11 cellular contexts compared by ENCODE assay signal in genomic region chr9:27407966-27408365, GRCh38.
A peak's percentile ranks its signal among the peaks of the same experiment; 100 is the strongest.
DNase-seq lines count a peak whose midpoint lies in the region; TF ChIP-seq lines count a peak whose summit lies in the region.
"Had no signal": no experiment of that assay in that cellular context is flagged by ENCODE, and none has a peak within 500 bp of the region (broad histone marks: within the 10 kb centered on the region; RNA-seq: fewer than 3 reads in every experiment).

No MANE protein-coding gene starts in this region.

- no peaks in the 10 kb centered on the region for H3K9me2 ChIP-seq in hepatocyte (replicated peaks; ENCODE audit: insufficient read depth)

- H3K4me3 ChIP-seq in hepatocyte (no peak overlapping the region), skin epidermis (no peak overlapping the region)
- no peak overlapping the region for H3K4me3 ChIP-seq in CD4-positive, alpha-beta memory T cell (ENCODE audit: low read length in 2 of 2)

- intact Hi-C loops in CD4-positive, alpha-beta memory T cell (cut with micrococcal nuclease), result no loop called here

- CTCF ChIA-PET in activated CD4-positive, alpha-beta memory T cell treated with anti-CD3 and anti-CD28 coated beads, Interleukin-2, amount 10 ng/mL, durations not matched to agents 7 days and 5 days (lab: Charles Lee), result no interaction called here
- CTCF ChIA-PET in CD4-positive, alpha-beta memory T cell (lab: Charles Lee; ENCODE audit: partially characterized antibody), result no interaction called here

- H3K4me2 ChIP-seq in hepatocyte, result peak overlapping the region; percentile 29

- TF ChIP-seq CTCF in hepatocyte (IDR thresholded peaks at IDR 0.05; ENCODE audit: poor library complexity), result no peak

- no peak overlapping the region for H3K4me3 Mint-ChIP-seq in activated CD4-positive, alpha-beta memory T cell treated with anti-CD3 and anti-CD28 coated beads, Interleukin-2, amount 10 ng/mL, durations not matched to agents 7 days and 5 days
- no peak overlapping the region for H3K4me3 Mint-ChIP-seq in CD4-positive, alpha-beta memory T cell
- H3K4me3 Mint-ChIP-seq: stimulated activated effector memory CD8-positive, alpha-beta T cell treated with anti-CD3 and anti-CD28 coated beads, Interleukin-12 subunit alpha, Interleukin-12 subunit beta, amount 100 ng/mL, for 72 hours had no signal

- no peaks in the 10 kb centered on the region for H4K20me1 ChIP-seq in hepatocyte (ENCODE audit: insufficient read depth, poor library complexity, severe bottlenecking)

- peaks cover 74% of the 10 kb centered on the region for H3K79me2 ChIP-seq in hepatocyte

- 54% methylated on average over 5 of the region's 5 CpGs for WGBS in hepatocyte (ENCODE audit: low lambda C conversion rate, missing lambda C conversion rate)

- no peaks in the 10 kb centered on the region for H3K9me3 ChIP-seq in hepatocyte (ENCODE audit: low read depth)
- no peaks in the 10 kb centered on the region for H3K9me3 ChIP-seq in CD4-positive, alpha-beta memory T cell (ENCODE audit: control insufficient read depth in 1 of 2, low read length in 2 of 2)
- H3K9me3 ChIP-seq: Caco-2 had no signal

- H3K27me3 Mint-ChIP-seq in activated CD4-positive, alpha-beta memory T cell treated with anti-CD3 and anti-CD28 coated beads, Interleukin-2, amount 10 ng/mL, durations not matched to agents 7 days and 5 days, result peaks cover 7% of the 10 kb centered on the region
- peaks cover 0 to 4% of the 10 kb centered on the region in 2 donors for H3K27me3 Mint-ChIP-seq in CD4-positive, alpha-beta memory T cell

- H3K4me1 Mint-ChIP-seq in activated CD4-positive, alpha-beta memory T cell treated with anti-CD3 and anti-CD28 coated beads, Interleukin-2, amount 10 ng/mL, durations not matched to agents 7 days and 5 days, result no peaks in the 10 kb centered on the region
- no peaks in the 10 kb centered on the region for H3K4me1 Mint-ChIP-seq in CD4-positive, alpha-beta memory T cell
- H3K4me1 Mint-ChIP-seq: stimulated activated effector memory CD8-positive, alpha-beta T cell treated with anti-CD3 and anti-CD28 coated beads, Interleukin-12 subunit alpha, Interleukin-12 subunit beta, amount 100 ng/mL, for 72 hours had no signal

- H3K27ac ChIP-seq in hepatocyte, result peak overlapping the region; percentile 37
- H3K27ac ChIP-seq in skin epidermis, result peak overlapping the region in 11 of 21 experiments; percentile 5 to 81 (median 30)
- no peak overlapping the region for H3K27ac ChIP-seq in CD4-positive, alpha-beta memory T cell (ENCODE audit: low read depth, low read length)

- no peaks in the 10 kb centered on the region for H3K9me3 Mint-ChIP-seq in activated CD4-positive, alpha-beta memory T cell treated with anti-CD3 and anti-CD28 coated beads, Interleukin-2, amount 10 ng/mL, durations not matched to agents 7 days and 5 days
- peaks cover 0 to 4% (median 0%) of the 10 kb centered on the region in 8 donors for H3K9me3 Mint-ChIP-seq in CD4-positive, alpha-beta memory T cell
- H3K9me3 Mint-ChIP-seq: stimulated activated effector memory CD8-positive, alpha-beta T cell treated with anti-CD3 and anti-CD28 coated beads, Interleukin-12 subunit alpha, Interleukin-12 subunit beta, amount 100 ng/mL, for 72 hours had no signal

- no peaks in the 10 kb centered on the region for H3K4me1 ChIP-seq in hepatocyte (ENCODE audit: insufficient read depth)
- no peaks in the 10 kb centered on the region for H3K4me1 ChIP-seq in CD4-positive, alpha-beta memory T cell (ENCODE audit: insufficient read depth, low read length)
- H3K4me1 ChIP-seq: Caco-2 had no signal

- POLR2A ChIA-PET in activated CD4-positive, alpha-beta memory T cell treated with anti-CD3 and anti-CD28 coated beads, Interleukin-2, amount 10 ng/mL, durations not matched to agents 7 days and 5 days (lab: Charles Lee), result no interaction called here
- POLR2A ChIA-PET in CD4-positive, alpha-beta memory T cell (lab: Charles Lee; ENCODE audit: partially characterized antibody), result no interaction called here

- H3K36me3 ChIP-seq in hepatocyte (replicated peaks; ENCODE audit: insufficient read depth, low read depth), result no peaks in the 10 kb centered on the region
- H3K36me3 ChIP-seq in CD4-positive, alpha-beta memory T cell (ENCODE audit: insufficient read depth, low read length), result no peaks in the 10 kb centered on the region

- H3K27ac Mint-ChIP-seq in activated CD4-positive, alpha-beta memory T cell treated with anti-CD3 and anti-CD28 coated beads, Interleukin-2, amount 10 ng/mL, durations not matched to agents 7 days and 5 days, result no peak overlapping the region
- no peak overlapping the region for H3K27ac Mint-ChIP-seq in CD4-positive, alpha-beta memory T cell
- H3K27ac Mint-ChIP-seq: stimulated activated effector memory CD8-positive, alpha-beta T cell treated with anti-CD3 and anti-CD28 coated beads, Interleukin-12 subunit alpha, Interleukin-12 subunit beta, amount 100 ng/mL, for 72 hours had no signal

- H3K27me3 ChIP-seq in hepatocyte, result no peaks in the 10 kb centered on the region
- no peaks in the 10 kb centered on the region for H3K27me3 ChIP-seq in CD4-positive, alpha-beta memory T cell (ENCODE audit: insufficient read depth, low read length)

- DNase-seq in H4 (ENCODE audit: low spot score) (peak; percentile 18), astrocyte of the hippocampus (ENCODE audit: low read depth, low spot score) (peak; percentile 63), hepatocyte (ENCODE audit: low spot score) (no peak), ecto neural progenitor cell (ENCODE audit: low spot score) (no peak), iPS-NIHi11 (ENCODE audit: low spot score) (no peak)
- DNase-seq in activated CD4-positive, alpha-beta memory T cell treated with anti-CD3 and anti-CD28 coated beads, Interleukin-2, amount 10 ng/mL, durations not matched to agents 7 days and 5 days, result no peak
- no peak for DNase-seq in CD4-positive, alpha-beta memory T cell
- DNase-seq: Caco-2, RPMI8226 had no signal

- no peak overlapping the region for H2AFZ ChIP-seq in hepatocyte

- H3K36me3 Mint-ChIP-seq in activated CD4-positive, alpha-beta memory T cell treated with anti-CD3 and anti-CD28 coated beads, Interleukin-2, amount 10 ng/mL, durations not matched to agents 7 days and 5 days (ENCODE audit: low read depth), result no peaks in the 10 kb centered on the region
- H3K36me3 Mint-ChIP-seq in CD4-positive, alpha-beta memory T cell, result no peaks in the 10 kb centered on the region
- H3K36me3 Mint-ChIP-seq: stimulated activated effector memory CD8-positive, alpha-beta T cell treated with anti-CD3 and anti-CD28 coated beads, Interleukin-12 subunit alpha, Interleukin-12 subunit beta, amount 100 ng/mL, for 72 hours had no signal

Comparison
In these comparisons a context has a peak if more than half of its experiments do, and no peak if none do; other contexts are left out.
1. DNase-seq: peak in H4 (single experiment) and astrocyte of the hippocampus (single experiment); none in hepatocyte (single experiment), ecto neural progenitor cell (single experiment), activated CD4-positive, alpha-beta memory T cell treated with anti-CD3 and anti-CD28 coated beads, Interleukin-2, amount 10 ng/mL, durations not matched to agents 7 days and 5 days (single experiment), CD4-positive, alpha-beta memory T cell (0 of 5) and iPS-NIHi11 (single experiment).